ENCODE assay signal across 9 cellular contexts in genomic region chr4:184851200-184851541, GRCh38. TPM values are rescaled to one million over a fixed set of nuclear protein-coding genes. Genes with fewer than 3 reads are reported as not detected.
A peak's percentile ranks its signal among the peaks of the same experiment; 100 is the strongest.
DNase-seq lines count a peak whose midpoint lies in the region; ATAC-seq, FAIRE-seq and TF ChIP-seq lines count a peak whose summit lies in the region.
"Had no signal": no experiment of that assay in that cellular context is flagged by ENCODE, and none has a peak within 500 bp of the region (broad histone marks: within the 10 kb centered on the region; RNA-seq: fewer than 3 reads in every experiment).

No MANE protein-coding gene starts in this region.

- no peak for FAIRE-seq in bronchial epithelial cell (lab: Jason Lieb, UNC)

- TF ChIP-seq CTCF in bronchial epithelial cell (IDR thresholded peaks at IDR 0.05; ENCODE audit: insufficient read depth, low read length, severe bottlenecking): no peak

- no peak overlapping the region for H3K4me3 ChIP-seq in bronchial epithelial cell (ENCODE audit: low read depth, low read length)

- peak; percentile 82 for ATAC-seq in GM19438 (IDR thresholded peaks at IDR 0.05; ENCODE audit: low read depth, unreplicated experiment)
- ATAC-seq in HG03354 (IDR thresholded peaks at IDR 0.05; ENCODE audit: poor library complexity, severe bottlenecking, unreplicated experiment): peak; percentile 80

- no peaks in the 10 kb centered on the region for H3K27me3 ChIP-seq in bronchial epithelial cell (ENCODE audit: control insufficient read depth, insufficient read depth, low read length)

- DNase-seq in ELR (ENCODE audit: low read depth) (peak; percentile 13), bronchial epithelial cell (ENCODE audit: low read depth) (peak; percentile 27), mesenteric fat pad (ENCODE audit: low spot score) (no peak), NCI-H187 treated with DMSO at 0.1 percent for 48 hours (lab: John Stamatoyannopoulos, UW) (no peak), NCI-H1930 (lab: John Stamatoyannopoulos, UW) (no peak), iPS-NIHi11 (ENCODE audit: low spot score) (no peak)
- DNase-seq: activated T-cell treated with anti-CD3 and anti-CD28 coated beads, Interleukin-2, amount 50 U/mL, for 4 hours had no signal

- H3K36me3 ChIP-seq in bronchial epithelial cell (ENCODE audit: control insufficient read depth, insufficient read depth, low read length): no peaks in the 10 kb centered on the region

RNA-seq across cellular contexts. Expression of gene ACSL1, which starts 25.4 kb away (rescaled TPM):
- 60.3 and 97.9 TPM in 2 replicates for total RNA-seq in bronchial epithelial cell
- 1,386 TPM for total RNA-seq in mesenteric fat pad

Comparison
In these comparisons a context has a peak if more than half of its experiments do, and no peak if none do; other contexts are left out.
1. DNase-seq: peak in ELR (single experiment) and bronchial epithelial cell (single experiment); none in mesenteric fat pad (single experiment), NCI-H187 treated with DMSO at 0.1 percent for 48 hours (single experiment), NCI-H1930 (0 of 2) and iPS-NIHi11 (single experiment).
2. RNA of gene ACSL1, which starts 25.4 kb away (total RNA-seq): 1,386 TPM in mesenteric fat pad (single experiment); 60.3 to 97.9 TPM in bronchial epithelial cell; every median in the first group is over 10 times any median in the second.